8 cellular contexts compared by ENCODE assay signal in the genomic region with DNA sequence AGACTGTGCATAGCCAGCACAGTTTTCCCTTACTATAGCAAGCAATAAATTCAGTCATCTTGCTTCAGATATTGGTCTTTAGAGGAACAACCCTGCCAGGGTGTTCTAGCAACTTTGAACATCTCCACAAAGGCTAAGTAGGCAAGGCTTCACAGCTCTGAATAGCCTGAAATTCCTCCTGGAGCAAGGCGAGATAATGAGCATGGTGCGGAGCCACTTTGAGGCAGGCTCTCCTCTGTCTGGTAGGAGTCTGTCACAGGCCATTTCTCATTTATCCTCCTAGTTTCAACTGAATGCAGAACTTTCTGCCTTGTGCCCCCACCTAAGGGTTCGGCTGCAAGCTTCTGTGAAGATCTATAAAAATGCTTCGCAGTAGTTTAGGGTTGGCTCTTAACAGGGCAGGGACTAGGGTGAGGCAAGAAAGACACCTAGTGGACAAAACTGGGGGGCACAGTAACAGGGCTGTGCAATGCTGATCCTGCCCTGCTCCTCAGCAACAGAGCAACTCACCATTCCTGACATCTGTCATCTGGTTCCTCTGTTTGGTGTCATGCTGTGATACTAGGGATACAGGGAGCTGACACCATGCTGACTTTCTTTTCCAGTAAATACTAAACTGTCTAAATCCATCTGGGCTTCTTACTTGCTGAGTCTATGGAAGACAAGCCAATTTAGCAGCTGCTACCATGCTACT. TPM values are rescaled to one million over a fixed set of nuclear protein-coding genes. Genes with fewer than 3 reads are reported as not detected.
DNase-seq lines count a peak whose midpoint lies in the region; ATAC-seq and TF ChIP-seq lines count a peak whose summit lies in the region.

No MANE protein-coding gene starts in this region.

- H3K27me3 Mint-ChIP-seq in brain: peaks cover 10% of the 10 kb centered on the region
- H3K27me3 Mint-ChIP-seq in memory B cell: peaks cover 26% of the 10 kb centered on the region
- H3K27me3 Mint-ChIP-seq in immature natural killer cell (ENCODE audit: low read depth in 3 of 3): peaks cover 5 to 21% (median 8%) of the 10 kb centered on the region in 3 donors

- H3K36me3 Mint-ChIP-seq in brain (no peaks in the 10 kb centered on the region), memory B cell (no peaks in the 10 kb centered on the region), immature natural killer cell (no peaks in the 10 kb centered on the region)

- peak; percentile 39 for DNase-seq in ACHN
- peak; percentile 31 for DNase-seq in NCI-H2227 (lab: John Stamatoyannopoulos, UW; ENCODE audit: unreplicated experiment)
- no peak for DNase-seq in memory B cell (ENCODE audit: low spot score in 2 of 2)
- DNase-seq in immature natural killer cell: no peak
- DNase-seq in cerebellar nuclear complex (lab: John Stamatoyannopoulos, UW): no peak

- ATAC-seq in GM18867 (IDR thresholded peaks at IDR 0.05; ENCODE audit: unreplicated experiment) (peak; percentile 68), memory B cell (ENCODE audit: low read depth) (peak; percentile 44), HG02970 (IDR thresholded peaks at IDR 0.05; ENCODE audit: low FRiP score, unreplicated experiment) (no peak)

- no peak overlapping the region for H3K4me3 Mint-ChIP-seq in brain
- H3K4me3 Mint-ChIP-seq in memory B cell: no peak overlapping the region
- H3K4me3 Mint-ChIP-seq in immature natural killer cell: no peak overlapping the region

- in situ Hi-C loops in ACHN (cut with HindIII; ENCODE audit: low pct_ligation_motif_present, low pct_unique_long_range_greater_than_20kb, low sequenced_read_pairs): no loop called here

- H3K27ac Mint-ChIP-seq in brain (no peak overlapping the region), memory B cell (no peak overlapping the region), immature natural killer cell (no peak overlapping the region)

- H3K4me1 Mint-ChIP-seq in brain (peaks cover 15% of the 10 kb centered on the region), memory B cell (no peaks in the 10 kb centered on the region), immature natural killer cell (no peaks in the 10 kb centered on the region)

- TF ChIP-seq CTCF in brain (conservative IDR thresholded peaks at IDR 0.05): peak; percentile 41 to 65

- H3K9me3 Mint-ChIP-seq in brain (peaks cover 0 to 4% (median 3%) of the 10 kb centered on the region in 5 experiments), memory B cell (no peaks in the 10 kb centered on the region), immature natural killer cell (no peaks in the 10 kb centered on the region)

RNA-seq across cellular contexts. Expression of a gene that starts 16.6 kb away (rescaled TPM):
- polyA plus RNA-seq in brain (ENCODE audit: insufficient read depth, low read depth, low replicate concordance): 2.3 TPM
- polyA plus RNA-seq in immature natural killer cell: 1 to 10 TPM in 1 of 3 donors, under 1 TPM in 1, not detected in 1; 0.22 to 1.5 TPM

Comparison
In these comparisons a context has a peak if more than half of its experiments do, and no peak if none do; other contexts are left out.
1. DNase-seq: peak in ACHN (single experiment) and NCI-H2227 (single experiment); none in memory B cell (0 of 2), immature natural killer cell (0 of 3) and cerebellar nuclear complex (0 of 2).